In the genomic region with DNA sequence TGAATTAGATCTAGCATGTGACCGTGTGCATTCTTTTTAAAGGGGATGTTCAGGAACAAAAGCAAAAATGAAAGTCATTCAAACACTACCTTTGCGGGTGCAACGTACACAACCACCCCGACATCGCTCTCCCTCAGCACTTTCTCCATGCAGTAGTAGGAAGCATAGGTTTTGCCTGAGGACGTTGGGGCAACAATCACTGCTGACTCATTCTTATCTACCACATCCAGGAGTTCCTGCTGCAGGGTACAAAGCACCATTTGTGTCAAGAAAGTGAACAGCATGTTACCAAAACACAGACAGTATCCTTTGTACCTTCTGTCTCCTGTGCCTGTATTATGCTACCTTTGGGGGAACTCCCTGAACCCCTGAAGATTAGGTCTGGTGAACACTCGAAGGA, we compare ENCODE assay signal across 12 cellular contexts. TPM values are rescaled to one million over a fixed set of nuclear protein-coding genes. Genes with fewer than 3 reads are reported as not detected.
DNase-seq lines count a peak whose midpoint lies in the region; ATAC-seq and TF ChIP-seq lines count a peak whose summit lies in the region.
"Had no signal": no experiment of that assay in that cellular context is flagged by ENCODE, and none has a peak within 500 bp of the region (broad histone marks: within the 10 kb centered on the region; RNA-seq: fewer than 3 reads in every experiment).

No MANE protein-coding gene starts in this region.

- H3K9me1 ChIP-seq in IMR-90 (ENCODE audit: insufficient read depth, low read length) = peaks cover 3% of the 10 kb centered on the region

- no peak overlapping the region for H3K23ac ChIP-seq in IMR-90 (ENCODE audit: low read depth, low read length)

- no peak overlapping the region for H4K5ac ChIP-seq in IMR-90 (ENCODE audit: low read depth, low read length)

- in situ Hi-C loops in IMR-90 (cut with MboI; ENCODE audit: low sequenced_read_pairs) = loop anchor here (25.0 kb wide), 1 partner anchor 91 kb away; no protein-coding TSS in a partner anchor
- in situ Hi-C loops in GM13976 (cut with MboI; ENCODE audit: low sequenced_read_pairs, unreplicated experiment) = no loop called here

- no peak overlapping the region for H2AK5ac ChIP-seq in IMR-90 (ENCODE audit: low read depth, low read length)

- intact Hi-C loops in IMR-90 (cut with micrococcal nuclease) (no loop called here), MCF 10A (cut with micrococcal nuclease) (no loop called here)
- intact Hi-C loops in naive thymus-derived CD4-positive, alpha-beta T cell (cut with micrococcal nuclease) = loop anchor here in 1 of 2 donors (5.0 kb wide), 1 partner anchor 56 kb away; no protein-coding TSS in a partner anchor

- H4K20me1 ChIP-seq in IMR-90 (ENCODE audit: insufficient read depth, low read length) = no peaks in the 10 kb centered on the region

- H3K9me3 Mint-ChIP-seq in MCF 10A (ENCODE audit: unreplicated experiment) = no peaks in the 10 kb centered on the region
- H3K9me3 Mint-ChIP-seq in naive thymus-derived CD4-positive, alpha-beta T cell = no peaks in the 10 kb centered on the region

- H3K4me3 ChIP-seq in IMR-90 (ENCODE audit: insufficient read depth, low read depth, low read length) = no peak overlapping the region
- no peak overlapping the region for H3K4me3 ChIP-seq in naive thymus-derived CD4-positive, alpha-beta T cell (ENCODE audit: low read length)
- H3K4me3 ChIP-seq: heart right ventricle, psoas muscle, SK-N-MC had no signal

- H3K9me3 ChIP-seq in IMR-90 (ENCODE audit: control insufficient read depth, insufficient read depth, low read length) = no peaks in the 10 kb centered on the region
- H3K9me3 ChIP-seq in naive thymus-derived CD4-positive, alpha-beta T cell (ENCODE audit: control insufficient read depth in 2 of 3, low read length in 3 of 3) = no peaks in the 10 kb centered on the region
- H3K9me3 ChIP-seq: heart right ventricle, psoas muscle had no signal

- no peak for TF ChIP-seq RAD21 in IMR-90 (IDR thresholded peaks at IDR 0.05; ENCODE audit: low read length)

- no peak overlapping the region for H3K9ac ChIP-seq in IMR-90 (ENCODE audit: low read depth, low read length)

- H3K36me3 ChIP-seq in IMR-90 (ENCODE audit: control insufficient read depth, insufficient read depth, low read length) = peaks cover 2% of the 10 kb centered on the region
- peaks cover 8 to 52% (median 22%) of the 10 kb centered on the region in 3 experiments for H3K36me3 ChIP-seq in naive thymus-derived CD4-positive, alpha-beta T cell (ENCODE audit: control insufficient read depth in 2 of 3, insufficient read depth in 3 of 3, low read length in 3 of 3)

- H2AFZ ChIP-seq in IMR-90 (replicated peaks; ENCODE audit: low read length, poor library complexity) = no peak overlapping the region

- 87% methylated on average over 3 of the region's 7 CpGs; no CpG with 5 or more reads in 1 of the 2 experiments for WGBS in IMR-90 (ENCODE audit: extremely low coverage in 2 of 2, insufficient read length in 1 of 2), 2 experiments

- no peak overlapping the region for H3K27ac ChIP-seq in IMR-90 (ENCODE audit: insufficient read depth, low read length)
- no peak overlapping the region for H3K27ac ChIP-seq in naive thymus-derived CD4-positive, alpha-beta T cell (ENCODE audit: low read depth, low read length)
- H3K27ac ChIP-seq: heart right ventricle, psoas muscle, SK-N-MC had no signal

- no peaks in the 10 kb centered on the region for H3K4me1 ChIP-seq in IMR-90 (ENCODE audit: control insufficient read depth, insufficient read depth, low read length)
- H3K4me1 ChIP-seq in naive thymus-derived CD4-positive, alpha-beta T cell (ENCODE audit: control insufficient read depth in 2 of 2, insufficient read depth in 2 of 2, low read length in 2 of 2) = no peaks in the 10 kb centered on the region
- H3K4me1 ChIP-seq: psoas muscle had no signal

- H3K36me3 Mint-ChIP-seq in MCF 10A (ENCODE audit: insufficient read depth, unreplicated experiment) = peaks cover 5% of the 10 kb centered on the region
- peaks cover 17 to 78% (median 60%) of the 10 kb centered on the region in 5 donors for H3K36me3 Mint-ChIP-seq in naive thymus-derived CD4-positive, alpha-beta T cell

- H3K56ac ChIP-seq in IMR-90 (ENCODE audit: extremely low read depth, insufficient read depth, low read length) = no peak overlapping the region

- no peak overlapping the region for H4K91ac ChIP-seq in IMR-90 (ENCODE audit: insufficient read depth, low read depth, low read length)

- no peaks in the 10 kb centered on the region for H3K79me1 ChIP-seq in IMR-90 (ENCODE audit: low read depth in 1 of 2, low read length in 2 of 2)

- ATAC-seq in GM21381 (IDR thresholded peaks at IDR 0.05; ENCODE audit: unreplicated experiment) = peak; percentile 69
- ATAC-seq in IMR-90 (ENCODE audit: low read depth) = no peak
- peak; percentile 38 for ATAC-seq in naive thymus-derived CD4-positive, alpha-beta T cell

- H3K4me3 Mint-ChIP-seq in MCF 10A (ENCODE audit: unreplicated experiment) = peak overlapping the region; percentile 56
- peak overlapping the region in 1 of 10 donors; percentile 22 for H3K4me3 Mint-ChIP-seq in naive thymus-derived CD4-positive, alpha-beta T cell

- 0 out of 3 replicates have a peak overlapping the region, but pooled peaks have one; percentile 33 for H2BK15ac ChIP-seq in IMR-90 (ENCODE audit: low read depth, low read length)

- no peak overlapping the region for H2AK9ac ChIP-seq in IMR-90 (replicated peaks; ENCODE audit: low read depth, low read length, poor library complexity)

- H3K18ac ChIP-seq in IMR-90 (ENCODE audit: low read depth, low read length) = no peak overlapping the region

- no peak overlapping the region for H4K8ac ChIP-seq in IMR-90 (ENCODE audit: low read depth in 2 of 2, low read length in 2 of 2)

- CTCF ChIA-PET in IMR-90 (lab: Yijun Ruan, JAX) (no interaction called here), MCF 10A (lab: Yijun Ruan, JAX) (no interaction called here)
- CTCF ChIA-PET in naive thymus-derived CD4-positive, alpha-beta T cell (lab: Charles Lee) = no interaction called here

- no peaks in the 10 kb centered on the region for H3K27me3 ChIP-seq in IMR-90 (ENCODE audit: control insufficient read depth, insufficient read depth, low read length)
- H3K27me3 ChIP-seq in naive thymus-derived CD4-positive, alpha-beta T cell (ENCODE audit: control insufficient read depth in 2 of 2, insufficient read depth in 2 of 2, low read length in 2 of 2) = no peaks in the 10 kb centered on the region
- H3K27me3 ChIP-seq: heart right ventricle had no signal

- no peak overlapping the region for H3K4ac ChIP-seq in IMR-90 (ENCODE audit: low read depth, low read length)

- POLR2A ChIA-PET in IMR-90 (lab: Charles Lee; ENCODE audit: unreplicated experiment) = no interaction called here
- POLR2A ChIA-PET in MCF 10A (lab: Yijun Ruan, JAX) = interaction anchor here (1.7 kb wide), 1 partner anchor 59 kb away, joined by 7 read pairs; the partner anchor contains the start of gene DDX60L
- POLR2A ChIA-PET in naive thymus-derived CD4-positive, alpha-beta T cell (lab: Charles Lee) = no interaction called here

- H3K14ac ChIP-seq in IMR-90 (replicated peaks; ENCODE audit: low read depth, low read length) = no peak overlapping the region

- dilution Hi-C loops in IMR-90 (cut with HindIII; ENCODE audit: low sequenced_read_pairs, unreplicated experiment) = no loop called here

- TF ChIP-seq CTCF in IMR-90 (conservative IDR thresholded peaks at IDR 0.05; ENCODE audit: low read depth, low read length) (no peak), MCF 10A (IDR thresholded peaks at IDR 0.05; ENCODE audit: unreplicated experiment) (no peak), GM13976 (IDR thresholded peaks at IDR 0.05; ENCODE audit: borderline replicate concordance, control extremely low read depth, extremely low read depth, insufficient read depth, missing control alignments) (no peak)

- DNase-seq in IMR-90 (peak; percentile 47), MCF 10A (ENCODE audit: unreplicated experiment) (peak; percentile 73), CD1c-positive myeloid dendritic cell (ENCODE audit: extremely low spot score) (no peak), NOMO-1 (lab: John Stamatoyannopoulos, UW; ENCODE audit: unreplicated experiment in 2 of 2) (no peak), GM13976 (ENCODE audit: low spot score) (no peak)
- no peak for DNase-seq in naive thymus-derived CD4-positive, alpha-beta T cell
- no peak for DNase-seq in activated effector memory CD4-positive, alpha-beta T cell treated with Interleukin-2 at 50 U/mL for 16 hours
- DNase-seq: activated gamma-delta T cell treated with Interleukin-2 at 50 U/mL for 16 hours, heart right ventricle, psoas muscle had no signal

- no peak overlapping the region for H2BK5ac ChIP-seq in IMR-90 (ENCODE audit: low read depth, low read length, poor library complexity, severe bottlenecking)

- no peak overlapping the region for H2BK120ac ChIP-seq in IMR-90 (ENCODE audit: low read depth, low read length)

- TF ChIP-seq POLR2A in IMR-90 (IDR thresholded peaks at IDR 0.05; ENCODE audit: low read depth, low read length) = no peak

- H3K27me3 Mint-ChIP-seq in MCF 10A (ENCODE audit: insufficient read depth, unreplicated experiment) = no peaks in the 10 kb centered on the region
- no peaks in the 10 kb centered on the region for H3K27me3 Mint-ChIP-seq in naive thymus-derived CD4-positive, alpha-beta T cell

- H3K4me1 Mint-ChIP-seq in MCF 10A (ENCODE audit: insufficient read depth, unreplicated experiment) = peaks cover 12% of the 10 kb centered on the region
- H3K4me1 Mint-ChIP-seq in naive thymus-derived CD4-positive, alpha-beta T cell = peaks cover 0 to 18% (median 4%) of the 10 kb centered on the region in 7 donors

- BruUV-seq in IMR-90 (replicated peaks; lab: Mats Ljungman, UMichigan) (no TSS peak), MCF 10A (replicated peaks; lab: Mats Ljungman, UMichigan) (no TSS peak)

- peak overlapping the region; percentile 58 for H3K27ac Mint-ChIP-seq in MCF 10A (ENCODE audit: low read depth, unreplicated experiment)
- peak overlapping the region in 3 of 9 donors; percentile 18 to 67 (median 53) for H3K27ac Mint-ChIP-seq in naive thymus-derived CD4-positive, alpha-beta T cell

- H3K4me2 ChIP-seq in IMR-90 (ENCODE audit: low read depth, low read length) = no peak overlapping the region

- H2BK20ac ChIP-seq in IMR-90 (ENCODE audit: low read depth, low read length) = no peak overlapping the region

TF ChIP-seq in IMR-90, 13 proteins besides CTCF, POLR2A, EP300 and RAD21 (continues in another document):
- TF ChIP-seq MAFK (IDR thresholded peaks at IDR 0.05; ENCODE audit: low read depth, low read length) (no peak), CEBPB (IDR thresholded peaks at IDR 0.05; ENCODE audit: low read depth, low read length) (no peak)

RNA-seq across cellular contexts. Expression of gene DDX60L, which starts 58.6 kb away (rescaled TPM):
- 9.5 and 11.9 TPM in 2 replicates for total RNA-seq in IMR-90 (2012; rRNA removed)
- 4.3 and 6.4 TPM in 2 replicates for polyA plus RNA-seq in IMR-90 (2012; rRNA removed)
- polyA plus RNA-seq in IMR-90 (2012; cell fraction: cytosol; rRNA removed) = 1.1 and 2.7 TPM in 2 replicates
- polyA plus RNA-seq in IMR-90 (2012; cell fraction: nucleus; rRNA removed; ENCODE audit: low replicate concordance) = 2.2 and 26.7 TPM in 2 replicates
- total RNA-seq in MCF 10A (2022) = 3.4 and 6.1 TPM in 2 replicates
- total RNA-seq in naive thymus-derived CD4-positive, alpha-beta T cell = 10 to 100 TPM; 48.5 to 57.8 (median 54.1) TPM
- polyA plus RNA-seq in naive thymus-derived CD4-positive, alpha-beta T cell = 10 to 100 TPM; 21.7 to 23.0 TPM

Comparison
In these comparisons a context has a peak if more than half of its experiments do, and no peak if none do; other contexts are left out.
1. DNase-seq: peak in IMR-90 (single experiment) and MCF 10A (single experiment); none in naive thymus-derived CD4-positive, alpha-beta T cell (0 of 9), CD1c-positive myeloid dendritic cell (single experiment), activated effector memory CD4-positive, alpha-beta T cell treated with Interleukin-2 at 50 U/mL for 16 hours (single experiment), NOMO-1 (0 of 2) and GM13976 (single experiment).